In genomic region chr21:39093526-39093925, GRCh38 we compare ENCODE assay signal across 17 cellular contexts.
"Had no signal": no experiment of that assay in that cellular context is flagged by ENCODE, and none has a peak within 500 bp of the region (broad histone marks: within the 10 kb centered on the region; RNA-seq: fewer than 3 reads in every experiment).

No MANE protein-coding gene starts in this region.

- H3K36me3 Mint-ChIP-seq: activated CD4-positive, alpha-beta memory T cell treated with anti-CD3 and anti-CD28 coated beads for 36 hours had no signal

- H2AFZ ChIP-seq: hepatocyte had no signal

- H3K4me3 ChIP-seq: colonic mucosa, esophagus muscularis mucosa, hepatocyte, thyroid gland, vagina had no signal

- H3K4me2 ChIP-seq: hepatocyte had no signal

- H3K27ac Mint-ChIP-seq: activated CD4-positive, alpha-beta memory T cell treated with anti-CD3 and anti-CD28 coated beads for 36 hours; progenitor cell of endocrine pancreas had no signal

- H3K4me3 Mint-ChIP-seq: activated CD4-positive, alpha-beta memory T cell treated with anti-CD3 and anti-CD28 coated beads for 36 hours; activated T-cell treated with anti-CD3 and anti-CD28 coated beads, Interleukin-2, amount 50 U/mL, for 4 hours; nephron progenitor cell had no signal

- H3K27me3 Mint-ChIP-seq: activated CD4-positive, alpha-beta memory T cell treated with anti-CD3 and anti-CD28 coated beads for 36 hours had no signal

- H3K4me1 ChIP-seq: colonic mucosa had no signal

- DNase-seq: activated CD4-positive, alpha-beta memory T cell treated with anti-CD3 and anti-CD28 coated beads for 36 hours; activated effector memory CD4-positive, alpha-beta T cell treated with Interleukin-2 at 50 U/mL for 16 hours; activated naive CD4-positive, alpha-beta T cell treated with anti-CD3 and anti-CD28 coated beads, Interleukin-2, amount 50 U/mL, for 16 hours; activated T-cell treated with anti-CD3 and anti-CD28 coated beads, Interleukin-2, amount 50 U/mL, for 4 hours; colonic mucosa; kidney; left ventricle myocardium superior; nephron progenitor cell; stimulated activated CD4-positive, alpha-beta T cell treated with anti-CD3 and anti-CD28 coated beads, Interleukin-1b, Interleukin-23, amount 100 ng/mL, for 48 hours; T-helper 1 cell; T1000; thyroid gland had no signal

- H3K27ac ChIP-seq: colonic mucosa, thyroid gland, vagina, VCaP had no signal

- H3K9me3 Mint-ChIP-seq: activated CD4-positive, alpha-beta memory T cell treated with anti-CD3 and anti-CD28 coated beads for 36 hours; activated T-cell treated with anti-CD3 and anti-CD28 coated beads, Interleukin-2, amount 50 U/mL, for 4 hours had no signal

- H3K9me3 ChIP-seq: colonic mucosa, esophagus muscularis mucosa, thyroid gland, vagina had no signal

- H3K27me3 ChIP-seq: colonic mucosa, esophagus muscularis mucosa, hepatocyte, thyroid gland, vagina had no signal

- H3K36me3 ChIP-seq: colonic mucosa, esophagus muscularis mucosa, thyroid gland, vagina had no signal
